ENCODE assay signal across 8 cellular contexts in the genomic region with DNA sequence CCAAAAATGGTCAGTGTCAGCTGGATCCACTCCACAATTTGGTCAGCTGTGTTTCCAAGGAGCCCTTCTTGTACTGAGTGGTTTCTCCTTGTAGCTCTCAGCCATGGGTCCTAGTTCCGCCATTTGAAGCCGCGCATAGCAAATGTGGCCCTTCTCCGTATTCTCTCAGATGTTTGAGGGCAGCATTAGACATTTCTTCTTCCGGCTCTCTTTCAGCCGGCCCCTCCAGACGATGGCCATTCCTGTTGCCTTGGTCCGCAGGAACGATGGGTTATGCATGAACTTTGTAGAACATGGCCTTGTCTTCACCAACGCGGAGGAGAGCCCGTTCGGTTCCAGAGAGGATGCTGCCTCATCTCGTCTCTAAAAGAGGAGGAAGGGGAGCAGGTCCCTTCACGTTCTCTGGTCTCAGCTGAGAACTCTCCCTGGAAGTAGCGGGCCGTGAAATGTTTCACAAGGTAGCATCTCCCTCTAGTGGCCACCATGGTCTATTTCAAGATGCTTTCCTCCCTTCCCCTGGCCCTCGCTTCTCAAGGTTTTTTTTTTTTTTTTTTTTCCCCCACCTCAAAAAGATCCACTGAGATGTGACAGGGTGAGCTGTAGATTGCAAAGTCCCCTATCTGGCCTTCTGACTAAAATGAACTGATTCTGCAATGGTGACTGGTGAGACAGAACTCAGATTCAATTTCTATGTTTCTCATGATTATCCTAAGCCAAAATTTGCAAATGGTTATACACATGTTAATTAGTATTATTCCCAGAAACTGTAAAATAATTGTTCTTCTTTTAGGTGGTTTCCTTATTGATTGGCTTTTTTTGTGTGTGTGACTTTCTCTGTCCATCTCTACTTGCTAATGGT. TPM values are rescaled to one million over a fixed set of nuclear protein-coding genes. Genes with fewer than 3 reads are reported as not detected.
DNase-seq lines count a peak whose midpoint lies in the region; ATAC-seq and TF ChIP-seq lines count a peak whose summit lies in the region.

No MANE protein-coding gene starts in this region.

- peak overlapping the region; percentile 31 to 45 for H3K9ac ChIP-seq in duodenal mucosa (ENCODE audit: low read depth in 1 of 2, low read length in 2 of 2)

- DNase-seq in AG04450 (ENCODE audit: low read depth, low spot score) (peak; percentile 63), NCI-H526 treated with DMSO at 0.1 percent for 48 hours (lab: John Stamatoyannopoulos, UW) (peak; percentile 96), lower lobe of right lung (peak; percentile 53)
- peak; percentile 52 to 54 for DNase-seq in activated CD4-positive, alpha-beta T cell treated with anti-CD3 and anti-CD28 coated beads, Interleukin-2, amount 50 U/mL, for 4 hours
- DNase-seq in stimulated activated CD4-positive, alpha-beta T cell treated with anti-CD3 and anti-CD28 coated beads, TNF-alpha, amount 100 ng/mL, for 4 hours (ENCODE audit: low read depth in 3 of 3), result peak; percentile 13 to 50 (median 32)

- H3K27me3 ChIP-seq in AG04450 (ENCODE audit: control insufficient read depth, insufficient read depth, low read length) (peaks cover 16% of the 10 kb centered on the region), duodenal mucosa (ENCODE audit: control insufficient read depth in 1 of 2, insufficient read depth in 2 of 2, low read length in 2 of 2) (no peaks in the 10 kb centered on the region), lower lobe of right lung (ENCODE audit: low read depth) (no peaks in the 10 kb centered on the region)

- peaks cover 0 to 5% of the 10 kb centered on the region in 2 donors for H3K4me1 ChIP-seq in duodenal mucosa (ENCODE audit: control insufficient read depth in 1 of 2, insufficient read depth in 2 of 2, low read length in 2 of 2)
- H3K4me1 ChIP-seq in lower lobe of right lung, result peaks cover 7% of the 10 kb centered on the region

- TF ChIP-seq CTCF in AG04450 (IDR thresholded peaks at IDR 0.05; ENCODE audit: low read depth, low read length) (peak; percentile 81), lower lobe of right lung (IDR thresholded peaks at IDR 0.05) (peak; percentile 61)

- H3K27ac ChIP-seq in AG04450 (ENCODE audit: low read depth, low read length), result no peak overlapping the region
- H3K27ac ChIP-seq in duodenal mucosa (ENCODE audit: low read depth, low read length), result no peak overlapping the region
- H3K27ac ChIP-seq in lower lobe of right lung, result no peak overlapping the region

- POLR2A ChIA-PET in AG04450 (lab: Yijun Ruan, JAX), result interaction anchor here (0.7 to 1.3 kb wide), 4 partner anchors 49 to 61 kb away, joined by 3 to 10 read pairs (median 6); no protein-coding TSS in a partner anchor

- H3K36me3 ChIP-seq in duodenal mucosa (ENCODE audit: control insufficient read depth in 1 of 2, insufficient read depth in 2 of 2, low read length in 2 of 2) (no peaks in the 10 kb centered on the region), lower lobe of right lung (no peaks in the 10 kb centered on the region)

- CTCF ChIA-PET in AG04450 (lab: Charles Lee), result interaction anchor here (0.5 to 16.5 kb wide), 89 partner anchors 8 to 1890 kb away, joined by 3 to 711 read pairs (median 5); a partner anchor contains a TSS

- H3K4me3 ChIP-seq in AG04450 (ENCODE audit: low read depth, low read length) (peak overlapping the region; percentile 55), duodenal mucosa (ENCODE audit: low read depth in 1 of 2, low read length in 2 of 2) (peak overlapping the region; percentile 71 to 72), lower lobe of right lung (peak overlapping the region; percentile 50)

- intact Hi-C loops in lower lobe of right lung (cut with DNase I), result loop anchor here (2.0 kb wide), 1 partner anchor 60 kb away; no protein-coding TSS in a partner anchor

- ATAC-seq in GM18907 (IDR thresholded peaks at IDR 0.05; ENCODE audit: unreplicated experiment), result peak; percentile 77
- ATAC-seq in HG03439 (IDR thresholded peaks at IDR 0.05; ENCODE audit: unreplicated experiment), result peak; percentile 85
- ATAC-seq in lower lobe of right lung, result peak; percentile 92 to 97

- H3K9me3 ChIP-seq in AG04450 (ENCODE audit: control insufficient read depth, insufficient read depth, low read length), result no peaks in the 10 kb centered on the region; the same call in 1 of the 2 replicates
- H3K9me3 ChIP-seq in duodenal mucosa (ENCODE audit: control insufficient read depth in 1 of 2, low read length in 2 of 2), result no peaks in the 10 kb centered on the region
- no peaks in the 10 kb centered on the region for H3K9me3 ChIP-seq in lower lobe of right lung

RNA-seq across cellular contexts. Expression of a gene that starts 19.8 kb away (rescaled TPM):
- polyA plus RNA-seq in AG04450 (2011; rRNA removed), result not detected in 2 replicates
- not detected in 2 replicates for polyA minus RNA-seq in AG04450 (2011; rRNA and poly(A)+ RNA removed)
- not detected for total RNA-seq in lower lobe of right lung

RNA-seq across cellular contexts. Expression of a gene that starts 54.3 kb away (rescaled TPM):
- 40.5 and 55.9 TPM in 2 replicates for polyA plus RNA-seq in AG04450 (2011; rRNA removed)
- 17.3 and 20.6 TPM in 2 replicates for polyA minus RNA-seq in AG04450 (2011; rRNA and poly(A)+ RNA removed)
- total RNA-seq in lower lobe of right lung, result 22.8 TPM

Comparison
In these comparisons a context has a peak if more than half of its experiments do, and no peak if none do; other contexts are left out.
1. DNase-seq: peak in every context shown above with its lines; median percentile 96 in NCI-H526 treated with DMSO at 0.1 percent for 48 hours; 63 in AG04450; 53 in activated CD4-positive, alpha-beta T cell treated with anti-CD3 and anti-CD28 coated beads, Interleukin-2, amount 50 U/mL, for 4 hours; 53 in lower lobe of right lung; 32 in stimulated activated CD4-positive, alpha-beta T cell treated with anti-CD3 and anti-CD28 coated beads, TNF-alpha, amount 100 ng/mL, for 4 hours.